Comparison of ENCODE assay signal across 8 cellular contexts in the genomic region with DNA sequence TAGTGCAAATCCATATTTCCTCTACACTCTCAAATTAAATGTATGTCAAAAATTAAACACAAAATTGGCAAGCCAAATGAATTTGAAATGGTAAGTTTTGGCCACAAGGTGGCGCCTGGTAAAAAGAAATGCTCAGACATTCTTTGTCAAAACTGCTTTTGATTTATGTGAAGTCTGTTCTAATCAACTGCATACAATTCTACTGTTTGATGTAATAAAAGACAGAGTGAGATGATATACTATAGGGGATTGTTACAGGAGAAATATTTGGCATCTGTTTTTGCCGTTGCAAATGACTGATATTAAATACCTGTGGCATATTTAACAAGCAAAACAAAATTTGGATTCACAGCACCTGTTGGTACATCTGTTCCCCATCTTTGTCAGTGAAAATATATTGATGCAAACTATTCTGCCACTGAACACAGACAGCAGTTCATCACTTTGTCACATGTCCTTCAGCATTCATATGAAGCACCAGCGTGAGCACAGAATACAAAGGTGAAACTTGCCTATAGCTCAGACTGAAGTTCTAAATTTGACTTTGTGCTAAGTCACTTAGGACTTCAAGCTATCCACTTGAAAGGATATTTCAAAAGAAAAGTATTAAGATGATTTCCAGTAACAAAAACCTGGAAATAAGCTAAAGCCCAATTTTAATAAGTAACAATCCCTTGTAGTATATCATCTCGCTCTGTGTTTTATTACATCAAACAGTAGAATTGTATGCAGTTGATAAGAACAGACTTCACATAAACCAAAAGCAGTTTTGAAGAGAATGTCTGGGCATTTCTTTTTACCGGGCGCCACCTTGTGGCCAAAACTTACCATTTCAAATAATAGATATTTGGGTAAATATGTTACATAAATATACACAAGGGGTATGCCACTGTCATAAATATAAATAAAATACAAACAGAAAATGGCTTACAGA. TPM values are rescaled to one million over a fixed set of nuclear protein-coding genes. Genes with fewer than 3 reads are reported as not detected.
DNase-seq lines count a peak whose midpoint lies in the region; ATAC-seq and TF ChIP-seq lines count a peak whose summit lies in the region.

No MANE protein-coding gene starts in this region.

- H3K9me3 ChIP-seq in liver (ENCODE audit: control insufficient read depth in 4 of 4, low read length in 3 of 4), result no peaks in the 10 kb centered on the region
- H3K9me3 ChIP-seq in MG63, result no peaks in the 10 kb centered on the region

- H3K36me3 ChIP-seq in liver (ENCODE audit: control insufficient read depth in 4 of 4, insufficient read depth in 3 of 4, low read depth in 1 of 4, low read length in 3 of 4), result peaks cover 2 to 13% (median 9%) of the 10 kb centered on the region in 4 donors
- no peaks in the 10 kb centered on the region for H3K36me3 ChIP-seq in MG63

- 10% methylated on average over 6 of the region's 6 CpGs for WGBS in liver

- ATAC-seq in GM19455 (IDR thresholded peaks at IDR 0.05; ENCODE audit: unreplicated experiment), result no peak

- TF ChIP-seq CTCF in GM12874 (IDR thresholded peaks at IDR 0.05; ENCODE audit: insufficient read depth, low read depth, low read length) (peak; percentile 33; the same call in 1 of the 2 replicates), liver (IDR thresholded peaks at IDR 0.05; ENCODE audit: low read depth, low read length, missing input control) (peak; percentile 66)

- DNase-seq in NCI-H1694 (lab: John Stamatoyannopoulos, UW) (peak; percentile 57), cerebellum (ENCODE audit: low spot score) (peak; percentile 50), MG63 (no peak)
- DNase-seq in activated CD4-positive, CD25-positive, alpha-beta regulatory T cell (lab: John Stamatoyannopoulos, UW), result peak; percentile 18 to 47 (median 35)
- DNase-seq in stimulated activated CD4-positive, alpha-beta T cell treated with anti-CD3 and anti-CD28 coated beads, TNF-alpha, amount 100 ng/mL, for 1 hour (ENCODE audit: low read depth in 3 of 3, low spot score in 1 of 3), result peak; percentile 20 to 46 (median 25)

- H3K27me3 ChIP-seq in liver (ENCODE audit: control insufficient read depth in 4 of 4, insufficient read depth in 4 of 4, low read length in 3 of 4), result no peaks in the 10 kb centered on the region
- no peaks in the 10 kb centered on the region for H3K27me3 ChIP-seq in MG63

- H3K9ac ChIP-seq in liver (ENCODE audit: low read depth in 1 of 2, low read length in 2 of 2), result no peak overlapping the region

- H3K4me3 ChIP-seq in liver (ENCODE audit: low read depth in 1 of 3, low read length in 3 of 3) (no peak overlapping the region), MG63 (no peak overlapping the region)

- H3K4me1 ChIP-seq in liver (ENCODE audit: control insufficient read depth in 4 of 4, insufficient read depth in 4 of 4, low read length in 3 of 4), result peaks cover 7 to 52% (median 40%) of the 10 kb centered on the region in 4 donors

- peak; percentile 80 to 81 for TF ChIP-seq RAD21 in liver (IDR thresholded peaks at IDR 0.05)

- peak overlapping the region; percentile 9 to 25 for H3K27ac ChIP-seq in liver (ENCODE audit: low read depth in 1 of 2, low read length in 2 of 2)

TF ChIP-seq in liver, 16 proteins besides CTCF, POLR2A, EP300 and RAD21:
- no peak for TF ChIP-seq FOXA2 (IDR thresholded peaks at IDR 0.05)
- TF ChIP-seq, protein P1, sequence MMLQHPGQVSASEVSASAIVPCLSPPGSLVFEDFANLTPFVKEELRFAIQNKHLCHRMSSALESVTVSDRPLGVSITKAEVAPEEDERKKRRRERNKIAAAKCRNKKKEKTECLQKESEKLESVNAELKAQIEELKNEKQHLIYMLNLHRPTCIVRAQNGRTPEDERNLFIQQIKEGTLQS (IDR thresholded peaks at IDR 0.05), result peak; percentile 6

RNA-seq across cellular contexts. Expression of a gene that starts 10.2 kb away (rescaled TPM):
- total RNA-seq in cerebellum (0.73 TPM), liver (under 1 TPM in 1 of 2 donors, not detected in 1; 0.08 TPM)
- polyA plus RNA-seq in liver, result under 1 TPM; 0.25 to 0.33 TPM
- 0.63 TPM in 1 of 2 replicates, not detected in the other for total RNA-seq in MG63 (2014; rRNA removed; shearing (Covaris generic); ENCODE audit: low replicate concordance)

RNA-seq across cellular contexts. Expression of a gene that starts 34.3 kb away (rescaled TPM):
- total RNA-seq in cerebellum, result 36.4 TPM
- total RNA-seq in liver, result 100 to 1,000 TPM in 1 of 2 donors, 10 to 100 TPM in 1; 65.4 to 176 TPM
- polyA plus RNA-seq in liver, result 10 to 100 TPM; 35.3 to 86.4 TPM
- 37.5 and 45.9 TPM in 2 replicates for total RNA-seq in MG63 (2014; rRNA removed; shearing (Covaris generic); ENCODE audit: low replicate concordance)
